8 cellular contexts compared by ENCODE assay signal in the genomic region with DNA sequence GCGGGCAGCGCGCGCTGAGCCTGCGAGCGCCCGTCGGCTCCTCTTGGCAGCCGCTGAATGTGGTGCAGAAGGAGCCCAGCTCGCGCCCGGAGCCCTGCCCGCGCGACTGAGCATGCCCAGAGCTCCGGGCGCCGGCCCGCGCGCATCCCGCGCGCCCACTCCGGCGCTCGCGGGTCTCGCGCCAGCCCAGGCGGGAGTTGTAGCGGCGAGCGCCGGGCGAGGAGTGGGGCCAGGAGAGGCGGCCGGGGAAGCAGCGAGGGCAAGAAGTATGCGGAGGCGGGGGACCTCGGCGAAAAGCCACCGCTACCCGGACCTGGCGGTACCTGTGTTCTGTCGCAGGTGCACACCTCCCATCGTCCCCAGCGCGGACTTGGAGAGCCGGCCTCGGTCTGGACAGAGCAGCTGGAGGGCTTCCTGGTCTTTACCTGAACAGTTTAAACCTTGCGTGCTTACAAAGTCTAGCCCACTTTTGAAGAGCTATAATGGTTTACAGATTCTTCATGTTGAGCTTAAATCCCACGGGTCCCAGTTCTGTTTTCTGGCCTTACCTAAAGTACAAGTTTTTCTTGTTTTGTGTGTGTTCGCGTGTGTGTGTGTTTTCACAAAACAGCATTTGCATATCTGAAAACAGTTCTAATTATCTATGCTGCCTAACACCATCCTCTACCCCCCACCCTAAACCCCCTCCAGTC. TPM values are rescaled to one million over a fixed set of nuclear protein-coding genes. Genes with fewer than 3 reads are reported as not detected.
DNase-seq lines count a peak whose midpoint lies in the region; ATAC-seq and TF ChIP-seq lines count a peak whose summit lies in the region.

DDAH1 (minus strand) TSS at position 61 of the 692 bp plus-strand sequence. CDS start 114 bp downstream, outside the sequence.

- peak within 1 kb of the TSS; percentile 52 for H3K4me3 Mint-ChIP-seq in activated CD4-positive, alpha-beta T cell treated with anti-CD3 and anti-CD28 coated beads for 36 hours
- peak within 1 kb of the TSS; percentile 46 to 72 for H3K4me3 Mint-ChIP-seq in activated T-cell treated with anti-CD3 and anti-CD28 coated beads, Interleukin-2, amount 50 U/mL, for 72 hours
- peak within 1 kb of the TSS; percentile 54 for H3K4me3 Mint-ChIP-seq in natural killer cell

- no peaks in the 10 kb centered on the region for H3K9me3 Mint-ChIP-seq in activated CD4-positive, alpha-beta T cell treated with anti-CD3 and anti-CD28 coated beads for 36 hours (ENCODE audit: low read depth)
- no peaks in the 10 kb centered on the region for H3K9me3 Mint-ChIP-seq in activated T-cell treated with anti-CD3 and anti-CD28 coated beads, Interleukin-2, amount 50 U/mL, for 72 hours
- H3K9me3 Mint-ChIP-seq in natural killer cell = peaks cover 0 to 2% of the 10 kb centered on the region in 2 donors

- no peaks in the 10 kb centered on the region for H3K27me3 ChIP-seq in gastroesophageal sphincter
- H3K27me3 ChIP-seq in aorta (ENCODE audit: control insufficient read depth in 1 of 2, insufficient read depth in 2 of 2, low read length in 1 of 2) = no peaks in the 10 kb centered on the region

- no peak for TF ChIP-seq EP300 in gastroesophageal sphincter (IDR thresholded peaks at IDR 0.05)

- ATAC-seq in activated CD4-positive, alpha-beta T cell treated with anti-CD3 and anti-CD28 coated beads for 36 hours = peak; percentile 71
- ATAC-seq in activated T-cell treated with anti-CD3 and anti-CD28 coated beads, Interleukin-2, amount 50 U/mL, for 72 hours (replicated peaks in 1 of 2) = peak; percentile 66 to 71
- peak; percentile 82 for ATAC-seq in gastroesophageal sphincter
- ATAC-seq in natural killer cell = peak in 2 of 3 donors; percentile 25 to 52
- ATAC-seq in aorta (ENCODE audit: low FRiP score) = peak; percentile 81

- TF ChIP-seq CTCF in gastroesophageal sphincter (IDR thresholded peaks at IDR 0.05) = no peak
- no peak for TF ChIP-seq CTCF in natural killer cell (IDR thresholded peaks at IDR 0.05)

- H3K4me1 ChIP-seq in gastroesophageal sphincter (peaks cover 0 to 22% (median 0%) of the 10 kb centered on the region in 3 donors), aorta (ENCODE audit: control insufficient read depth in 1 of 2, insufficient read depth in 2 of 2, low read length in 2 of 2) (peaks cover 4 to 5% of the 10 kb centered on the region in 2 donors)

- H3K4me1 Mint-ChIP-seq in activated CD4-positive, alpha-beta T cell treated with anti-CD3 and anti-CD28 coated beads for 36 hours = peaks cover 4% of the 10 kb centered on the region
- peaks cover 6% of the 10 kb centered on the region for H3K4me1 Mint-ChIP-seq in activated T-cell treated with anti-CD3 and anti-CD28 coated beads, Interleukin-2, amount 50 U/mL, for 72 hours (ENCODE audit: low read depth)
- H3K4me1 Mint-ChIP-seq in natural killer cell = no peaks in the 10 kb centered on the region

- POLR2A ChIA-PET in activated CD4-positive, alpha-beta T cell treated with anti-CD3 and anti-CD28 coated beads for 36 hours (lab: Charles Lee) = no interaction called here
- POLR2A ChIA-PET in HEK293T (lab: Yijun Ruan, JAX) = interaction anchor here (0.7 to 3.1 kb wide), 8 partner anchors 9 to 243 kb away, joined by 3 to 18 read pairs (median 4); partner anchors contain the start of genes CCN1 and ZNHIT6

- H3K4me3 ChIP-seq in gastroesophageal sphincter (peak within 1 kb of the TSS; percentile 48 to 76), aorta (ENCODE audit: low read length in 2 of 2) (peak within 1 kb of the TSS; percentile 35 to 86)

- no peaks in the 10 kb centered on the region for H3K36me3 Mint-ChIP-seq in activated CD4-positive, alpha-beta T cell treated with anti-CD3 and anti-CD28 coated beads for 36 hours (ENCODE audit: low read depth)
- peaks cover 0 to 1% of the 10 kb centered on the region in 2 donors for H3K36me3 Mint-ChIP-seq in activated T-cell treated with anti-CD3 and anti-CD28 coated beads, Interleukin-2, amount 50 U/mL, for 72 hours (ENCODE audit: insufficient read depth in 2 of 2)
- peaks cover 6% of the 10 kb centered on the region for H3K36me3 Mint-ChIP-seq in natural killer cell

- DNase-seq in activated CD4-positive, alpha-beta T cell treated with anti-CD3 and anti-CD28 coated beads for 36 hours = peak; percentile 39
- DNase-seq in activated CD4-positive, alpha-beta T cell treated with anti-CD3 and anti-CD28 coated beads for 4 hours = no peak
- peak; percentile 81 for DNase-seq in HEK293T (ENCODE audit: extremely low spot score)
- DNase-seq in NCI-H1930 (lab: John Stamatoyannopoulos, UW) = peak; percentile 32 to 64
- peak; percentile 6 to 10 for DNase-seq in activated T-cell treated with anti-CD3 and anti-CD28 coated beads, Interleukin-2, amount 50 U/mL, for 72 hours
- no peak for DNase-seq in natural killer cell
- DNase-seq in aorta = peak; percentile 66 to 86

- H3K27ac Mint-ChIP-seq in activated CD4-positive, alpha-beta T cell treated with anti-CD3 and anti-CD28 coated beads for 36 hours = no peak within 1 kb of the TSS
- no peak within 1 kb of the TSS for H3K27ac Mint-ChIP-seq in activated T-cell treated with anti-CD3 and anti-CD28 coated beads, Interleukin-2, amount 50 U/mL, for 72 hours
- no peak within 1 kb of the TSS for H3K27ac Mint-ChIP-seq in natural killer cell

- 4 to 35% methylated on average over 4 to 13 of the region's 56 CpGs for WGBS in gastroesophageal sphincter (ENCODE audit: low coverage in 1 of 2), 2 donors
- WGBS in aorta, 2 donors = 1% methylated on average over 46 to 56 of the region's 56 CpGs

- H3K27me3 Mint-ChIP-seq in activated CD4-positive, alpha-beta T cell treated with anti-CD3 and anti-CD28 coated beads for 36 hours = peaks cover 54% of the 10 kb centered on the region
- peaks cover 66% of the 10 kb centered on the region for H3K27me3 Mint-ChIP-seq in activated T-cell treated with anti-CD3 and anti-CD28 coated beads, Interleukin-2, amount 50 U/mL, for 72 hours (ENCODE audit: low read depth)
- H3K27me3 Mint-ChIP-seq in natural killer cell (ENCODE audit: low read depth in 2 of 2) = peaks cover 39 to 57% of the 10 kb centered on the region in 2 donors

- H3K27ac ChIP-seq in gastroesophageal sphincter = peak within 1 kb of the TSS in 3 of 4 donors; percentile 52 to 82 (median 70)
- peak within 1 kb of the TSS; percentile 52 to 72 for H3K27ac ChIP-seq in aorta (ENCODE audit: low read depth in 1 of 2, low read length in 2 of 2)

- no peaks in the 10 kb centered on the region for H3K9me3 ChIP-seq in gastroesophageal sphincter
- H3K9me3 ChIP-seq in aorta (ENCODE audit: control insufficient read depth, low read length) = no peaks in the 10 kb centered on the region

- H3K36me3 ChIP-seq in gastroesophageal sphincter (no peaks in the 10 kb centered on the region), aorta (ENCODE audit: control insufficient read depth in 1 of 2, insufficient read depth in 2 of 2, low read length in 1 of 2) (no peaks in the 10 kb centered on the region)

- intact Hi-C loops in activated CD4-positive, alpha-beta T cell treated with anti-CD3 and anti-CD28 coated beads for 36 hours (cut with DNase I, micrococcal nuclease) = loop anchor here (2.0 to 10.0 kb wide), 2 partner anchors 116 to 160 kb away; partner anchors contain the start of gene CCN1 (in 1 of the 2)
- intact Hi-C loops in natural killer cell (cut with micrococcal nuclease) (no loop called here), aorta (cut with DNase I) (loop anchor here (10.0 kb wide), 1 partner anchor 60 kb away; no protein-coding TSS in a partner anchor)

- CTCF ChIA-PET in activated CD4-positive, alpha-beta T cell treated with anti-CD3 and anti-CD28 coated beads for 36 hours (lab: Charles Lee) = interaction anchor here (1.4 kb wide), 1 partner anchor 115 kb away, joined by 3 read pairs; the partner anchor contains the start of gene CCN1
- CTCF ChIA-PET in HEK293T (lab: Yijun Ruan, JAX) = interaction anchor here (1.3 kb wide), 1 partner anchor 116 kb away, joined by 4 read pairs; no protein-coding TSS in a partner anchor

- no peak for TF ChIP-seq POLR2A in gastroesophageal sphincter (IDR thresholded peaks at IDR 0.05)

TF ChIP-seq in HEK293T, 16 proteins besides CTCF, POLR2A, EP300 and RAD21:
- TF ChIP-seq LEF1 (IDR thresholded peaks at IDR 0.05; ENCODE audit: borderline replicate concordance) (no peak), L3MBTL2 (conservative IDR thresholded peaks at IDR 0.05) (no peak; the same call in none of the 2 replicates), BHLHE40 (IDR thresholded peaks at IDR 0.05; ENCODE audit: borderline replicate concordance) (no peak), TARDBP (IDR thresholded peaks at IDR 0.05) (no peak), NFRKB (IDR thresholded peaks at IDR 0.05) (no peak), SUZ12 (IDR thresholded peaks at IDR 0.05) (no peak), FOXM1 (IDR thresholded peaks at IDR 0.05; ENCODE audit: borderline replicate concordance) (no peak), FOXK2 (IDR thresholded peaks at IDR 0.05) (no peak), ARNT (IDR thresholded peaks at IDR 0.05) (no peak), HDGF (IDR thresholded peaks at IDR 0.05; ENCODE audit: borderline replicate concordance) (no peak), CTBP1 (IDR thresholded peaks at IDR 0.05; ENCODE audit: borderline replicate concordance) (no peak)
- TF ChIP-seq, protein P1, sequence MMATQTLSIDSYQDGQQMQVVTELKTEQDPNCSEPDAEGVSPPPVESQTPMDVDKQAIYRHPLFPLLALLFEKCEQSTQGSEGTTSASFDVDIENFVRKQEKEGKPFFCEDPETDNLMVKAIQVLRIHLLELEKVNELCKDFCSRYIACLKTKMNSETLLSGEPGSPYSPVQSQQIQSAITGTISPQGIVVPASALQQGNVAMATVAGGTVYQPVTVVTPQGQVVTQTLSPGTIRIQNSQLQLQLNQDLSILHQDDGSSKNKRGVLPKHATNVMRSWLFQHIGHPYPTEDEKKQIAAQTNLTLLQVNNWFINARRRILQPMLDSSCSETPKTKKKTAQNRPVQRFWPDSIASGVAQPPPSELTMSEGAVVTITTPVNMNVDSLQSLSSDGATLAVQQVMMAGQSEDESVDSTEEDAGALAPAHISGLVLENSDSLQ (IDR thresholded peaks at IDR 0.05) = no peak

RNA-seq across cellular contexts. Expression of gene DDAH1, which starts in this region (rescaled TPM):
- total RNA-seq in activated CD4-positive, alpha-beta T cell treated with anti-CD3 and anti-CD28 coated beads for 36 hours = under 1 TPM; 0.09 to 0.11 TPM
- under 1 TPM; 0.09 to 0.38 TPM for total RNA-seq in activated T-cell treated with anti-CD3 and anti-CD28 coated beads, Interleukin-2, amount 50 U/mL, for 72 hours
- total RNA-seq in gastroesophageal sphincter (10 to 100 TPM in 3 of 4 donors, 1 to 10 TPM in 1; 8.4 to 72.8 (median 27.3) TPM), natural killer cell (under 1 TPM in 2 of 3 donors, not detected in 1; 0.07 to 0.20 TPM), aorta (10 to 100 TPM; 28.8 to 54.6 TPM)
- polyA plus RNA-seq in aorta = 10 to 100 TPM; 12.8 to 28.5 TPM

Comparison
In these comparisons a context has a peak if more than half of its experiments do, and no peak if none do; other contexts are left out.
1. RNA of gene DDAH1 (total RNA-seq): 28.8 to 54.6 TPM in aorta and 8.4 to 72.8 TPM in gastroesophageal sphincter; 0.09 to 0.38 TPM in activated T-cell treated with anti-CD3 and anti-CD28 coated beads, Interleukin-2, amount 50 U/mL, for 72 hours, 0.07 to 0.20 TPM in natural killer cell and 0.09 to 0.11 TPM in activated CD4-positive, alpha-beta T cell treated with anti-CD3 and anti-CD28 coated beads for 36 hours; every median in the first group is over 4 times any median in the second.
2. Peak in DNase-seq and ATAC-seq in activated CD4-positive, alpha-beta T cell treated with anti-CD3 and anti-CD28 coated beads for 36 hours; RNA of the gene not detected or under 1 TPM.
3. Peak in DNase-seq and ATAC-seq in activated T-cell treated with anti-CD3 and anti-CD28 coated beads, Interleukin-2, amount 50 U/mL, for 72 hours; RNA of the gene not detected or under 1 TPM.
4. Peak in ATAC-seq in natural killer cell; RNA of the gene not detected or under 1 TPM.
5. DNase-seq: peak in HEK293T (single experiment), NCI-H1930 (2 of 2) and aorta (2 of 2); none in activated CD4-positive, alpha-beta T cell treated with anti-CD3 and anti-CD28 coated beads for 4 hours (0 of 2) and natural killer cell (single experiment).
6. Peak in every context shown above with its lines, with median percentiles within 50 percentile points of each other: ATAC-seq and H3K4me3 Mint-ChIP-seq.